In genomic region chr3:186442162-186442561, GRCh38 we compare ENCODE assay signal across 17 cellular contexts.
"Had no signal": no experiment of that assay in that cellular context is flagged by ENCODE, and none has a peak within 500 bp of the region (broad histone marks: within the 10 kb centered on the region; RNA-seq: fewer than 3 reads in every experiment).

No MANE protein-coding gene starts in this region.

- ATAC-seq: activated T-cell treated with anti-CD3 and anti-CD28 coated beads, Interleukin-2, amount 50 U/mL, for 72 hours; stimulated activated naive B cell treated with anti-CD40 and anti-IgM and Interleukin-4, amounts not matched to agents 10 μg/mL and 1 μg/mL and 100 μg/mL, for 72 hours; T-helper 17 cell had no signal

- FAIRE-seq: kidney had no signal

- H3K4me3 ChIP-seq: cardiac muscle cell, sigmoid colon, testis, vagina had no signal

- H3K9me3 ChIP-seq: sigmoid colon, testis, vagina had no signal

- H3K27me3 ChIP-seq: cardiac muscle cell, sigmoid colon, testis, vagina had no signal

- H3K4me1 ChIP-seq: sigmoid colon, testis, vagina had no signal

- H3K36me3 ChIP-seq: cardiac muscle cell, sigmoid colon, vagina had no signal

- H3K27ac ChIP-seq: cardiac muscle cell, epithelial cell of prostate, sigmoid colon, testis, vagina had no signal

- DNase-seq: activated CD4-positive, alpha-beta memory T cell treated with anti-CD3 and anti-CD28 coated beads, Interleukin-2, amount 10 ng/mL, durations not matched to agents 7 days and 5 days; activated CD4-positive, alpha-beta T cell treated with anti-CD3 and anti-CD28 coated beads, Interleukin-2, amount 10 ng/mL, durations not matched to agents 24 days and 14 days; activated effector memory CD4-positive, alpha-beta T cell treated with Interleukin-2 at 50 U/mL for 16 hours; activated naive CD4-positive, alpha-beta T cell treated with anti-CD3 and anti-CD28 coated beads, Interleukin-2, amount 10 ng/mL, durations not matched to agents 7 days and 5 days; activated T-cell treated with anti-CD3 and anti-CD28 coated beads, Interleukin-2, amount 50 U/mL, for 72 hours; kidney; midbrain; sigmoid colon; stimulated activated CD4-positive, alpha-beta T cell treated with anti-CD3 and anti-CD28 coated beads, Interleukin-2, amount 100 ng/mL, for 48 hours; stimulated activated CD8-positive, alpha-beta memory T cell treated with anti-CD3 and anti-CD28 coated beads, Interleukin-4, amount 100 ng/mL, for 48 hours; stimulated activated naive B cell treated with anti-CD40 and anti-IgM and Interleukin-4, amounts not matched to agents 10 μg/mL and 1 μg/mL and 100 μg/mL, for 72 hours; T-helper 17 cell; testis; trophoblast cell had no signal
